31 cellular contexts compared by ENCODE assay signal in genomic region chr1:179167955-179168354, GRCh38.
"Had no signal": no experiment of that assay in that cellular context is flagged by ENCODE, and none has a peak within 500 bp of the region (broad histone marks: within the 10 kb centered on the region; RNA-seq: fewer than 3 reads in every experiment).

No MANE protein-coding gene starts in this region.

- H3K27ac Mint-ChIP-seq: naive thymus-derived CD8-positive, alpha-beta T cell; natural killer cell treated with Interleukin-12 subunit alpha and Interleukin-12 subunit beta and Interleukin-15 and Interleukin-18, amount 100 ng/mL, for 72 hours; neural progenitor cell; stimulated activated naive CD8-positive, alpha-beta T cell treated with anti-CD3 and anti-CD28 coated beads, Interleukin-15, amount 100 ng/mL, for 72 hours; type B pancreatic cell had no signal

- H3K27me3 ChIP-seq: neural progenitor cell, ovary, right lobe of liver, sigmoid colon, spleen, suprapubic skin, testis, tibial artery, transverse colon, upper lobe of right lung, uterus had no signal

- H3K27me3 Mint-ChIP-seq: naive B cell; naive thymus-derived CD8-positive, alpha-beta T cell; natural killer cell treated with Interleukin-12 subunit alpha and Interleukin-12 subunit beta and Interleukin-15 and Interleukin-18, amount 100 ng/mL, for 72 hours; progenitor cell of endocrine pancreas; stimulated activated naive CD8-positive, alpha-beta T cell treated with anti-CD3 and anti-CD28 coated beads, Interleukin-15, amount 100 ng/mL, for 72 hours; type B pancreatic cell had no signal

- H3K36me3 Mint-ChIP-seq: naive B cell; natural killer cell treated with Interleukin-12 subunit alpha and Interleukin-12 subunit beta and Interleukin-15 and Interleukin-18, amount 100 ng/mL, for 72 hours; neural progenitor cell had no signal

- H3K4me1 ChIP-seq: neural progenitor cell, parathyroid adenoma, right lobe of liver, testis, upper lobe of right lung, uterus had no signal

- H3K27ac ChIP-seq: neural progenitor cell, ovary, parathyroid adenoma, psoas muscle, right lobe of liver, spleen, suprapubic skin, testis, tibial artery, transverse colon, upper lobe of right lung had no signal

- H3K9ac ChIP-seq: neural progenitor cell, parathyroid adenoma had no signal

- H3K9me3 Mint-ChIP-seq: naive B cell; naive thymus-derived CD8-positive, alpha-beta T cell; natural killer cell treated with Interleukin-12 subunit alpha and Interleukin-12 subunit beta and Interleukin-15 and Interleukin-18, amount 100 ng/mL, for 72 hours; neural progenitor cell; stimulated activated naive CD8-positive, alpha-beta T cell treated with anti-CD3 and anti-CD28 coated beads, Interleukin-15, amount 100 ng/mL, for 72 hours had no signal

- H2AFZ ChIP-seq: neural progenitor cell, parathyroid adenoma had no signal

- H3K79me2 ChIP-seq: parathyroid adenoma had no signal

- H3K4me3 Mint-ChIP-seq: naive thymus-derived CD8-positive, alpha-beta T cell; natural killer cell treated with Interleukin-12 subunit alpha and Interleukin-12 subunit beta and Interleukin-15 and Interleukin-18, amount 100 ng/mL, for 72 hours; neural progenitor cell; stimulated activated naive CD8-positive, alpha-beta T cell treated with anti-CD3 and anti-CD28 coated beads, Interleukin-15, amount 100 ng/mL, for 72 hours; type B pancreatic cell had no signal

- H3K4me2 ChIP-seq: neural progenitor cell had no signal

- H3K4me3 ChIP-seq: neural progenitor cell, ovary, psoas muscle, right lobe of liver, sigmoid colon, spleen, suprapubic skin, testis, tibial artery, transverse colon, upper lobe of right lung, uterus had no signal

- H3K4me1 Mint-ChIP-seq: neural progenitor cell had no signal

- H3K36me3 ChIP-seq: neural progenitor cell, ovary, right lobe of liver, sigmoid colon, spleen, tibial artery, transverse colon, upper lobe of right lung, uterus had no signal

- H3K9me3 ChIP-seq: ovary, psoas muscle, right lobe of liver, sigmoid colon, spleen, suprapubic skin, testis, tibial artery, transverse colon, upper lobe of right lung, uterus had no signal

- ATAC-seq: naive thymus-derived CD8-positive, alpha-beta T cell; natural killer cell treated with Interleukin-12 subunit alpha and Interleukin-12 subunit beta and Interleukin-15 and Interleukin-18, amount 100 ng/mL, for 72 hours; psoas muscle; right cardiac atrium; stimulated activated naive CD8-positive, alpha-beta T cell treated with anti-CD3 and anti-CD28 coated beads, Interleukin-15, amount 100 ng/mL, for 72 hours; stimulated activated naive CD8-positive, alpha-beta T cell treated with anti-CD3 and anti-CD28 coated beads, Interleukin-15, Interleukin-2, amounts not matched to agents 100 U/mL and 50 U/mL, for 24 hours had no signal

- DNase-seq: naive B cell; naive thymus-derived CD8-positive, alpha-beta T cell; occipital lobe; ovary; posterior cingulate gyrus; psoas muscle; right cardiac atrium; right lobe of liver; sigmoid colon; small intestine; spleen; stimulated activated CD4-positive, alpha-beta T cell treated with anti-CD3 and anti-CD28 coated beads, Interleukin-12 subunit alpha, Interleukin-12 subunit beta, amount 100 ng/mL, for 4 hours; stimulated activated CD4-positive, alpha-beta T cell treated with anti-CD3 and anti-CD28 coated beads, Interleukin-1b, Interleukin-23, amount 100 ng/mL, for 48 hours; stimulated activated CD4-positive, alpha-beta T cell treated with anti-CD3 and anti-CD28 coated beads, Interleukin-4, amount 100 ng/mL, for 1 hour; stimulated activated CD4-positive, alpha-beta T cell treated with anti-CD3 and anti-CD28 coated beads, Interleukin-4, amount 100 ng/mL, for 4 hours; stimulated activated CD8-positive, alpha-beta memory T cell treated with anti-CD3 and anti-CD28 coated beads, Interleukin-4, amount 100 ng/mL, for 48 hours; stimulated activated naive CD4-positive, alpha-beta T cell; stimulated activated naive CD8-positive, alpha-beta T cell treated with anti-CD3 and anti-CD28 coated beads, Interleukin-15, amount 100 ng/mL, for 72 hours; stimulated activated naive CD8-positive, alpha-beta T cell treated with anti-CD3 and anti-CD28 coated beads, Interleukin-15, Interleukin-2, amounts not matched to agents 100 U/mL and 50 U/mL, for 24 hours; substantia nigra; testis; tibial artery; transverse colon; upper lobe of right lung; uterus had no signal
